1 cellular context compared by ENCODE assay signal in genomic region chr6:42140756-42141602, GRCh38.
TF ChIP-seq lines count a peak whose summit lies in the region.

No MANE protein-coding gene starts in this region.

TF ChIP-seq in HepG2, 621 proteins besides CTCF, POLR2A, EP300 and RAD21 (continues in another document):
- no peak for TF ChIP-seq ZNF280B (CRISPR knock-in tag; IDR thresholded peaks at IDR 0.05; ENCODE audit: borderline replicate concordance)
- no peak for TF ChIP-seq RFX5 (IDR thresholded peaks at IDR 0.05; ENCODE audit: low read depth, low read length)
- peak; percentile 56; the same call in 1 of the 2 replicates for TF ChIP-seq MAFF (IDR thresholded peaks at IDR 0.05; ENCODE audit: low read depth, low read length)
- TF ChIP-seq NCOR1 (IDR thresholded peaks at IDR 0.05; ENCODE audit: borderline replicate concordance, low read length): no peak
- no peak for TF ChIP-seq ZNF18 (CRISPR knock-in tag; IDR thresholded peaks at IDR 0.05; ENCODE audit: insufficient replicate concordance)
- TF ChIP-seq SIN3A (IDR thresholded peaks at IDR 0.05; ENCODE audit: borderline replicate concordance, low read depth, low read length): no peak
- TF ChIP-seq E2F5 (CRISPR knock-in tag; conservative IDR thresholded peaks at IDR 0.05): no peak
- no peak for TF ChIP-seq ZSCAN30 (CRISPR knock-in tag; IDR thresholded peaks at IDR 0.05)
- no peak for TF ChIP-seq SAFB2 (CRISPR knock-in tag; IDR thresholded peaks at IDR 0.05; ENCODE audit: borderline replicate concordance, low read depth)
- TF ChIP-seq ZBTB43 (CRISPR knock-in tag; conservative IDR thresholded peaks at IDR 0.05): no peak
- TF ChIP-seq MAX (IDR thresholded peaks at IDR 0.05): 0 out of 2 replicates have a peak, but pooled peaks have one; percentile 12
- TF ChIP-seq, protein P1, sequence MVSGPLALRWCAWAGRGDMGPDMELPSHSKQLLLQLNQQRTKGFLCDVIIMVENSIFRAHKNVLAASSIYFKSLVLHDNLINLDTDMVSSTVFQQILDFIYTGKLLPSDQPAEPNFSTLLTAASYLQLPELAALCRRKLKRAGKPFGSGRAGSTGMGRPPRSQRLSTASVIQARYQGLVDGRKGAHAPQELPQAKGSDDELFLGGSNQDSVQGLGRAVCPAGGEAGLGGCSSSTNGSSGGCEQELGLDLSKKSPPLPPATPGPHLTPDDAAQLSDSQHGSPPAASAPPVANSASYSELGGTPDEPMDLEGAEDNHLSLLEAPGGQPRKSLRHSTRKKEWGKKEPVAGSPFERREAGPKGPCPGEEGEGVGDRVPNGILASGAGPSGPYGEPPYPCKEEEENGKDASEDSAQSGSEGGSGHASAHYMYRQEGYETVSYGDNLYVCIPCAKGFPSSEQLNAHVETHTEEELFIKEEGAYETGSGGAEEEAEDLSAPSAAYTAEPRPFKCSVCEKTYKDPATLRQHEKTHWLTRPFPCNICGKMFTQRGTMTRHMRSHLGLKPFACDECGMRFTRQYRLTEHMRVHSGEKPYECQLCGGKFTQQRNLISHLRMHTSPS (CRISPR knock-in tag; IDR thresholded peaks at IDR 0.05; ENCODE audit: low read depth): 0 out of 2 replicates have a peak, but pooled peaks have one; percentile 16
- TF ChIP-seq ZNF629 (CRISPR knock-in tag; conservative IDR thresholded peaks at IDR 0.05): no peak
- TF ChIP-seq, protein P2, sequence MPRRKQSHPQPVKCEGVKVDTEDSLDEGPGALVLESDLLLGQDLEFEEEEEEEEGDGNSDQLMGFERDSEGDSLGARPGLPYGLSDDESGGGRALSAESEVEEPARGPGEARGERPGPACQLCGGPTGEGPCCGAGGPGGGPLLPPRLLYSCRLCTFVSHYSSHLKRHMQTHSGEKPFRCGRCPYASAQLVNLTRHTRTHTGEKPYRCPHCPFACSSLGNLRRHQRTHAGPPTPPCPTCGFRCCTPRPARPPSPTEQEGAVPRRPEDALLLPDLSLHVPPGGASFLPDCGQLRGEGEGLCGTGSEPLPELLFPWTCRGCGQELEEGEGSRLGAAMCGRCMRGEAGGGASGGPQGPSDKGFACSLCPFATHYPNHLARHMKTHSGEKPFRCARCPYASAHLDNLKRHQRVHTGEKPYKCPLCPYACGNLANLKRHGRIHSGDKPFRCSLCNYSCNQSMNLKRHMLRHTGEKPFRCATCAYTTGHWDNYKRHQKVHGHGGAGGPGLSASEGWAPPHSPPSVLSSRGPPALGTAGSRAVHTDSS (CRISPR knock-in tag; conservative IDR thresholded peaks at IDR 0.05): no peak
- no peak for TF ChIP-seq PLRG1 (conservative IDR thresholded peaks at IDR 0.05)
- peak; percentile 68; the same call in 1 of the 2 replicates for TF ChIP-seq ZNF274 (CRISPR knock-in tag; IDR thresholded peaks at IDR 0.05)
- no peak for TF ChIP-seq MXI1 (IDR thresholded peaks at IDR 0.05; ENCODE audit: borderline replicate concordance, low read depth, low read length)
- no peak for TF ChIP-seq SPEN (CRISPR knock-in tag; IDR thresholded peaks at IDR 0.05; ENCODE audit: low read depth)
- TF ChIP-seq CHCHD3 (CRISPR knock-in tag; IDR thresholded peaks at IDR 0.05): no peak
- TF ChIP-seq TCF12 (IDR thresholded peaks at IDR 0.05): no peak
- TF ChIP-seq TCF12 (CRISPR knock-in tag; IDR thresholded peaks at IDR 0.05): no peak
- no peak for TF ChIP-seq RXRA (CRISPR knock-in tag; IDR thresholded peaks at IDR 0.05)
- peak; percentile 38 for TF ChIP-seq U2AF1 (optimal IDR thresholded peaks at IDR 0.05; ENCODE audit: low read depth, low read length)
- TF ChIP-seq ZNF784 (CRISPR knock-in tag; IDR thresholded peaks at IDR 0.05; ENCODE audit: borderline replicate concordance): 0 out of 2 replicates have a peak, but pooled peaks have one; percentile 26
- 0 out of 2 replicates have a peak, but pooled peaks have one; percentile 6 for TF ChIP-seq HMG20B (CRISPR knock-in tag; conservative IDR thresholded peaks at IDR 0.05)
- TF ChIP-seq ZNF780A (CRISPR knock-in tag; IDR thresholded peaks at IDR 0.05): no peak
- no peak for TF ChIP-seq NFYB (CRISPR knock-in tag; IDR thresholded peaks at IDR 0.05)
- TF ChIP-seq ZC3H4 (CRISPR knock-in tag; IDR thresholded peaks at IDR 0.05; ENCODE audit: borderline replicate concordance): no peak
- TF ChIP-seq PHB2 (IDR thresholded peaks at IDR 0.05; ENCODE audit: partially characterized antibody): no peak
- TF ChIP-seq, protein P3, sequence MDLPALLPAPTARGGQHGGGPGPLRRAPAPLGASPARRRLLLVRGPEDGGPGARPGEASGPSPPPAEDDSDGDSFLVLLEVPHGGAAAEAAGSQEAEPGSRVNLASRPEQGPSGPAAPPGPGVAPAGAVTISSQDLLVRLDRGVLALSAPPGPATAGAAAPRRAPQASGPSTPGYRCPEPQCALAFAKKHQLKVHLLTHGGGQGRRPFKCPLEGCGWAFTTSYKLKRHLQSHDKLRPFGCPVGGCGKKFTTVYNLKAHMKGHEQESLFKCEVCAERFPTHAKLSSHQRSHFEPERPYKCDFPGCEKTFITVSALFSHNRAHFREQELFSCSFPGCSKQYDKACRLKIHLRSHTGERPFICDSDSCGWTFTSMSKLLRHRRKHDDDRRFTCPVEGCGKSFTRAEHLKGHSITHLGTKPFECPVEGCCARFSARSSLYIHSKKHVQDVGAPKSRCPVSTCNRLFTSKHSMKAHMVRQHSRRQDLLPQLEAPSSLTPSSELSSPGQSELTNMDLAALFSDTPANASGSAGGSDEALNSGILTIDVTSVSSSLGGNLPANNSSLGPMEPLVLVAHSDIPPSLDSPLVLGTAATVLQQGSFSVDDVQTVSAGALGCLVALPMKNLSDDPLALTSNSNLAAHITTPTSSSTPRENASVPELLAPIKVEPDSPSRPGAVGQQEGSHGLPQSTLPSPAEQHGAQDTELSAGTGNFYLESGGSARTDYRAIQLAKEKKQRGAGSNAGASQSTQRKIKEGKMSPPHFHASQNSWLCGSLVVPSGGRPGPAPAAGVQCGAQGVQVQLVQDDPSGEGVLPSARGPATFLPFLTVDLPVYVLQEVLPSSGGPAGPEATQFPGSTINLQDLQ (CRISPR knock-in tag; IDR thresholded peaks at IDR 0.05): 0 out of 2 replicates have a peak, but pooled peaks have one; percentile 64
- TF ChIP-seq ZNF850 (CRISPR knock-in tag; conservative IDR thresholded peaks at IDR 0.05): no peak
- TF ChIP-seq MAFK (conservative IDR thresholded peaks at IDR 0.05 in 1 of 2, IDR thresholded peaks at IDR 0.05 in 1 of 2; ENCODE audit: low read length in 2 of 2): peak; percentile 56 to 71
- no peak for TF ChIP-seq KDM3A (CRISPR knock-in tag; IDR thresholded peaks at IDR 0.05; ENCODE audit: low read depth)
- TF ChIP-seq ZNF354B (CRISPR knock-in tag; IDR thresholded peaks at IDR 0.05): no peak
- TF ChIP-seq ZNF598 (CRISPR knock-in tag; IDR thresholded peaks at IDR 0.05; ENCODE audit: borderline replicate concordance): 0 out of 2 replicates have a peak, but pooled peaks have one; percentile 47
- TF ChIP-seq HHEX (CRISPR knock-in tag; IDR thresholded peaks at IDR 0.05): no peak
- no peak for TF ChIP-seq HOXA9 (CRISPR knock-in tag; IDR thresholded peaks at IDR 0.05; ENCODE audit: borderline replicate concordance)
- TF ChIP-seq ZNF407 (CRISPR knock-in tag; IDR thresholded peaks at IDR 0.05; ENCODE audit: not compliant biosample characterization): peak; percentile 67
- TF ChIP-seq ZNF24 (IDR thresholded peaks at IDR 0.05): no peak
- TF ChIP-seq ZNF782 (CRISPR knock-in tag; IDR thresholded peaks at IDR 0.05; ENCODE audit: borderline replicate concordance): no peak
